Comparison of ENCODE assay signal across 12 cellular contexts in the genomic region with DNA sequence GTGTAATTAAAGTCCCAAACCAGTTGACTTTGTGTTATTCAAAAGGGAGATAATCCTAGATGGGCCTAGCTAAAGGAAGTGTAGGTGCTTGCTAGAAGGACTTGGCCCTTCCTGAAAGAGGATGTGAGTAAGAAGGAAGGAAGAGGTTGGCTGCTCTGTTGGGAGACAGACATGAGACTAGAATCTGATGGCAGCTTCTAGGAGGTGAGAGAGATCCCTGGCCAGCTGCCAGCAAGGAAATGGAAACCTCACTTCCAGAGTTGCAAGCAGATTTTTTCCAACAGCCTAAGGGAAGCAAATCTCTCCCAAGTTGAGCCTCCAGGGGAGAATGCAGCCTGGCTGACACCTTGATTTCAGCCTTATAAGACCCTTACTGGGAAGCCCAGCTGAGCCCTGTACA.
A peak's percentile ranks its signal among the peaks of the same experiment; 100 is the strongest.
DNase-seq lines count a peak whose midpoint lies in the region; ATAC-seq lines count a peak whose summit lies in the region.
"Had no signal": no experiment of that assay in that cellular context is flagged by ENCODE, and none has a peak within 500 bp of the region (broad histone marks: within the 10 kb centered on the region; RNA-seq: fewer than 3 reads in every experiment).

No MANE protein-coding gene starts in this region.

- no peak overlapping the region for H3K27ac ChIP-seq in epithelial cell of prostate

- no peak for ATAC-seq in HG03521 (IDR thresholded peaks at IDR 0.05; ENCODE audit: unreplicated experiment)
- ATAC-seq: T-helper 17 cell had no signal

- DNase-seq in NCI-H2227 (lab: John Stamatoyannopoulos, UW; ENCODE audit: unreplicated experiment), result peak; percentile 12
- DNase-seq in NCI-H2227 treated with DMSO at 0.1 percent for 48 hours (lab: John Stamatoyannopoulos, UW), result no peak
- DNase-seq in NCI-H69 (lab: John Stamatoyannopoulos, UW), result peak; percentile 47
- DNase-seq in epithelial cell of prostate (ENCODE audit: low read depth, low spot score), result peak; percentile 8
- DNase-seq in pulmonary artery endothelial cell (ENCODE audit: low read depth, low spot score), result peak; percentile 36
- no peak for DNase-seq in HUDEP-2 (lab: John Stamatoyannopoulos, UW; ENCODE audit: unreplicated experiment in 76 of 76)
- no peak for DNase-seq in SHP77 treated with DMSO at 0.1 percent for 48 hours (lab: John Stamatoyannopoulos, UW)
- DNase-seq: NCI-H510A; nephron progenitor cell; stimulated activated CD4-positive, alpha-beta T cell treated with anti-CD3 and anti-CD28 coated beads, Interleukin-15, amount 100 ng/mL, for 24 hours; T-helper 17 cell had no signal

Comparison
In these comparisons a context has a peak if more than half of its experiments do, and no peak if none do; other contexts are left out.
1. DNase-seq: peak in NCI-H2227 (single experiment), NCI-H69 (single experiment), epithelial cell of prostate (single experiment) and pulmonary artery endothelial cell (single experiment); none in NCI-H2227 treated with DMSO at 0.1 percent for 48 hours (single experiment), HUDEP-2 (0 of 76) and SHP77 treated with DMSO at 0.1 percent for 48 hours (single experiment).